Comparison of ENCODE assay signal across 13 cellular contexts in the genomic region with DNA sequence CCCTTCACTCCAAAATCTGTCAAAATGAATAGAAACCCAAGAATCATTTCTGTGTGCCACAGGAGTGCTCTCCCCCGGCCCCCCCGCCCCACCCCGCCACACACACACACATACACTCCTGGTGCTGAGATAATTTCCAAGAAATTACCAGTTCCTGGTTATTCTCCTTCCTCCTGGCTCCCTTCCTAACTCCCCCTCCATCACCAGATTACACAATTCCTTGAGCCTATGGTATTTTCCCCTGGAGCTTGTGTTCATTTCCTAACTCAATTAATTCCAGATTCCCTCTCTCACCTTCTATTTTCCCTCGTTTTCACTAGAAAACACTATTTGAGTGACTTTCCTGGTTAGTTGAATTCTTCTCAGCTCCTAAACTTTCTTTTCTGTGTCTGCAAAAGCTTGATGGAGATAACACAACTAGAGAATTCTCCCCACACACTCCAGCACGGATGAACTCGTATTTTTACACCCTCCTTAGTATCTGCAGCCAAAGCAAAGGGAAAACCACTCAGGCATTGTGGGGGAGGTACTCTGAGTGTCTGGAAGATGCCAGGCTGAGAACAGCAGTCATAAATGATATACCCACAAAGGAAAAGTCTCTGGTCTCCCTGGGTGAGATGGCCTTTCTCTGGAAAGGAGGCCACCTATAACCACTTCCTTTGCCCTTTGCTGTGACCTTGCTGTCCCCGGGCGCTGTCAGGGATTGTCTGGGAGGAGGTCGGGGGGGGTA. TPM values are rescaled to one million over a fixed set of nuclear protein-coding genes. Genes with fewer than 3 reads are reported as not detected.
DNase-seq lines count a peak whose midpoint lies in the region; ATAC-seq and TF ChIP-seq lines count a peak whose summit lies in the region.
"Had no signal": no experiment of that assay in that cellular context is flagged by ENCODE, and none has a peak within 500 bp of the region (broad histone marks: within the 10 kb centered on the region; RNA-seq: fewer than 3 reads in every experiment).

No MANE protein-coding gene starts in this region.

- no peak for TF ChIP-seq POLR2A in breast epithelium (IDR thresholded peaks at IDR 0.05)

- DNase-seq in GM23248 (peak; percentile 45), breast epithelium (ENCODE audit: low spot score in 2 of 2) (peak in 1 of 2 donors; percentile 49), lung (ENCODE audit: low spot score) (peak; percentile 49), thoracic aorta (ENCODE audit: low spot score) (no peak), DMS53 treated with DMSO at 0.1 percent for 48 hours (lab: John Stamatoyannopoulos, UW; ENCODE audit: unreplicated experiment) (no peak), mesenchymal stem cell (no peak), SK-N-SH (no peak)
- DNase-seq: activated CD4-positive, alpha-beta memory T cell treated with anti-CD3 and anti-CD28 coated beads, Interleukin-2, amount 10 ng/mL, durations not matched to agents 7 days and 5 days; activated T-cell treated with anti-CD3 and anti-CD28 coated beads, Interleukin-2, amount 50 U/mL, for 48 hours; CD4-positive, alpha-beta T cell; effector CD8-positive, alpha-beta T cell; mesendoderm; stimulated activated naive CD8-positive, alpha-beta T cell treated with anti-CD3 and anti-CD28 coated beads, Interleukin-15, Interleukin-2, amounts not matched to agents 100 U/mL and 50 U/mL, for 24 hours had no signal

- H3K9me2 ChIP-seq in GM23248 (ENCODE audit: insufficient read depth) (no peaks in the 10 kb centered on the region), SK-N-SH (no peaks in the 10 kb centered on the region)

- TF ChIP-seq CTCF in breast epithelium (IDR thresholded peaks at IDR 0.05): no peak
- TF ChIP-seq CTCF in lung (IDR thresholded peaks at IDR 0.05; ENCODE audit: control extremely low read depth, extremely low read depth): no peak
- TF ChIP-seq CTCF in thoracic aorta (IDR thresholded peaks at IDR 0.05): no peak
- TF ChIP-seq CTCF in SK-N-SH (IDR thresholded peaks at IDR 0.05): no peak

- no peaks in the 10 kb centered on the region for H3K79me2 ChIP-seq in GM23248 (ENCODE audit: insufficient read depth)
- no peaks in the 10 kb centered on the region for H3K79me2 ChIP-seq in SK-N-SH (ENCODE audit: insufficient read depth)

- peaks cover 50% of the 10 kb centered on the region for H3K27me3 ChIP-seq in GM23248 (replicated peaks; ENCODE audit: insufficient read depth)
- no peaks in the 10 kb centered on the region for H3K27me3 ChIP-seq in breast epithelium
- H3K27me3 ChIP-seq in lung (ENCODE audit: control insufficient read depth, insufficient read depth): no peaks in the 10 kb centered on the region
- no peaks in the 10 kb centered on the region for H3K27me3 ChIP-seq in thoracic aorta (replicated peaks; ENCODE audit: insufficient read depth)
- H3K27me3 ChIP-seq in mesenchymal stem cell (ENCODE audit: control insufficient read depth in 1 of 2, insufficient read depth in 1 of 2, low read length in 2 of 2): peaks cover 56 to 57% of the 10 kb centered on the region in 2 experiments
- peaks cover 61% of the 10 kb centered on the region for H3K27me3 ChIP-seq in SK-N-SH (ENCODE audit: insufficient read depth)

- H3F3A ChIP-seq in GM23248 (ENCODE audit: insufficient read depth): no peaks in the 10 kb centered on the region
- no peaks in the 10 kb centered on the region for H3F3A ChIP-seq in SK-N-SH (replicated peaks; ENCODE audit: insufficient read depth)

- H2BK5ac ChIP-seq in mesenchymal stem cell (ENCODE audit: low read depth, low read length, poor library complexity, severe bottlenecking): no peak overlapping the region

- intact Hi-C loops in breast epithelium (cut with DNase I; ENCODE audit: low total_unique reads): no loop called here

- H4K20me1 ChIP-seq in GM23248 (ENCODE audit: insufficient read depth) (no peaks in the 10 kb centered on the region), SK-N-SH (ENCODE audit: insufficient read depth) (no peaks in the 10 kb centered on the region)

- no peak overlapping the region for H3K23ac ChIP-seq in mesenchymal stem cell (ENCODE audit: low read length in 2 of 2)

- no peak for ATAC-seq in lung (ENCODE audit: insufficient read depth, low FRiP score)
- ATAC-seq in thoracic aorta (ENCODE audit: insufficient number of reproducible peaks, low FRiP score, low read depth): no peak
- ATAC-seq: stimulated activated naive CD8-positive, alpha-beta T cell treated with anti-CD3 and anti-CD28 coated beads, Interleukin-15, Interleukin-2, amounts not matched to agents 100 U/mL and 50 U/mL, for 24 hours had no signal

- no peak for TF ChIP-seq EP300 in SK-N-SH (IDR thresholded peaks at IDR 0.05; ENCODE audit: borderline replicate concordance in 1 of 2, low read depth in 1 of 2, low read length in 1 of 2)

- no peak overlapping the region for H2AFZ ChIP-seq in GM23248
- no peak overlapping the region for H2AFZ ChIP-seq in mesenchymal stem cell (ENCODE audit: low read depth, low read length)
- no peak overlapping the region for H2AFZ ChIP-seq in SK-N-SH (ENCODE audit: low read depth)

- H3K27ac ChIP-seq in GM23248 (no peak overlapping the region), breast epithelium (peak overlapping the region; percentile 84 to 90), lung (ENCODE audit: low read depth in 1 of 2, low read length in 1 of 2) (peak overlapping the region in 1 of 2 donors; percentile 2), thoracic aorta (peak overlapping the region; percentile 41 to 60), mesenchymal stem cell (ENCODE audit: low read length, poor library complexity, severe bottlenecking) (no peak overlapping the region), SK-N-SH (ENCODE audit: low read depth in 2 of 2, low read length in 1 of 2) (no peak overlapping the region)

- no peak overlapping the region for H3K14ac ChIP-seq in mesenchymal stem cell (ENCODE audit: low read length in 2 of 2)

- H3K9me3 ChIP-seq in GM23248 (ENCODE audit: low read depth): no peaks in the 10 kb centered on the region
- H3K9me3 ChIP-seq in breast epithelium: no peaks in the 10 kb centered on the region
- no peaks in the 10 kb centered on the region for H3K9me3 ChIP-seq in lung (ENCODE audit: control insufficient read depth in 2 of 2, insufficient read depth in 1 of 2, low read length in 1 of 2)
- H3K9me3 ChIP-seq in thoracic aorta: no peaks in the 10 kb centered on the region
- no peaks in the 10 kb centered on the region for H3K9me3 ChIP-seq in mesenchymal stem cell (ENCODE audit: control insufficient read depth, low read length)
- H3K9me3 ChIP-seq in SK-N-SH: no peaks in the 10 kb centered on the region

- H3K79me1 ChIP-seq in mesenchymal stem cell (replicated peaks; ENCODE audit: low read length, poor library complexity, severe bottlenecking): no peaks in the 10 kb centered on the region

- CTCF ChIA-PET in SK-N-SH (lab: Yijun Ruan, JAX): no interaction called here

- no peak overlapping the region for H4K91ac ChIP-seq in mesenchymal stem cell (ENCODE audit: low read length)

- no peak overlapping the region for H4K8ac ChIP-seq in mesenchymal stem cell (ENCODE audit: low read length)

- TF ChIP-seq RAD21 in SK-N-SH (IDR thresholded peaks at IDR 0.05; ENCODE audit: low read length): no peak

- H3K4me2 ChIP-seq in GM23248 (ENCODE audit: unreplicated experiment) (no peak overlapping the region), mesenchymal stem cell (ENCODE audit: low read length, poor library complexity, severe bottlenecking) (no peak overlapping the region), SK-N-SH (no peak overlapping the region)

- H3K4me3 ChIP-seq in GM23248 (no peak overlapping the region), breast epithelium (peak overlapping the region in 2 of 3 donors; percentile 65 to 91), lung (no peak overlapping the region), thoracic aorta (no peak overlapping the region), mesenchymal stem cell (ENCODE audit: insufficient read depth in 1 of 2, low read depth in 1 of 2, low read length in 2 of 2) (no peak overlapping the region), SK-N-SH (ENCODE audit: low read depth in 2 of 2, low read length in 1 of 2) (no peak overlapping the region)

- POLR2A ChIA-PET in SK-N-SH (lab: Yijun Ruan, JAX): no interaction called here

- H2AK5ac ChIP-seq in mesenchymal stem cell (ENCODE audit: low read length, severe bottlenecking): no peak overlapping the region

- H3K36me3 ChIP-seq in GM23248 (ENCODE audit: low read depth): no peaks in the 10 kb centered on the region
- no peaks in the 10 kb centered on the region for H3K36me3 ChIP-seq in breast epithelium
- no peaks in the 10 kb centered on the region for H3K36me3 ChIP-seq in lung (ENCODE audit: control insufficient read depth in 2 of 2, insufficient read depth in 2 of 2, low read length in 2 of 2)
- H3K36me3 ChIP-seq in thoracic aorta: no peaks in the 10 kb centered on the region
- no peaks in the 10 kb centered on the region for H3K36me3 ChIP-seq in mesenchymal stem cell (ENCODE audit: control insufficient read depth in 1 of 2, insufficient read depth in 2 of 2, low read depth in 1 of 2, low read length in 2 of 2)
- no peaks in the 10 kb centered on the region for H3K36me3 ChIP-seq in SK-N-SH (replicated peaks in 1 of 2; ENCODE audit: control insufficient read depth in 1 of 2, insufficient read depth in 2 of 2, low read length in 1 of 2)

- no peak overlapping the region for H2BK15ac ChIP-seq in mesenchymal stem cell (ENCODE audit: low read depth, poor library complexity, severe bottlenecking)

- H3K9ac ChIP-seq in GM23248 (no peak overlapping the region), mesenchymal stem cell (ENCODE audit: low read length) (no peak overlapping the region), SK-N-SH (no peak overlapping the region)

- in situ Hi-C loops in GM23248 (cut with MboI): loop anchor here (25.0 kb wide), 1 partner anchor 573 kb away; no protein-coding TSS in a partner anchor

- H3K4ac ChIP-seq in mesenchymal stem cell (ENCODE audit: low read depth in 1 of 2, low read length in 2 of 2): no peak overlapping the region

- no peak overlapping the region for H2BK120ac ChIP-seq in mesenchymal stem cell (ENCODE audit: low read depth, low read length)

- 11 to 22% methylated on average over 6 to 9 of the region's 9 CpGs for WGBS in GM23248 (ENCODE audit: low coverage in 1 of 2, low lambda C conversion rate in 2 of 2, missing lambda C conversion rate in 2 of 2), 2 experiments
- WGBS in lung, 2 donors: 46 to 83% methylated on average over 9 of the region's 9 CpGs
- WGBS in mesenchymal stem cell: 63% methylated on average over 9 of the region's 9 CpGs
- WGBS in SK-N-SH (ENCODE audit: low lambda C conversion rate): 0% methylated on average over 8 of the region's 9 CpGs

- no peak overlapping the region for H3K18ac ChIP-seq in mesenchymal stem cell (ENCODE audit: low read depth in 1 of 2, low read length in 2 of 2)

- no peaks in the 10 kb centered on the region for H3K4me1 ChIP-seq in GM23248 (ENCODE audit: insufficient read depth)
- H3K4me1 ChIP-seq in breast epithelium: peaks cover 0 to 8% of the 10 kb centered on the region in 2 donors
- H3K4me1 ChIP-seq in lung (ENCODE audit: control insufficient read depth in 2 of 2, insufficient read depth in 2 of 2, low read length in 2 of 2): peaks cover 0 to 2% of the 10 kb centered on the region in 2 donors
- H3K4me1 ChIP-seq in thoracic aorta (ENCODE audit: control insufficient read depth in 1 of 2, low read depth in 2 of 2): peaks cover 4 to 23% of the 10 kb centered on the region in 2 donors
- peaks cover 11% of the 10 kb centered on the region for H3K4me1 ChIP-seq in mesenchymal stem cell (ENCODE audit: control insufficient read depth, insufficient read depth, low read depth, low read length)
- H3K4me1 ChIP-seq in SK-N-SH (ENCODE audit: control insufficient read depth in 1 of 2, insufficient read depth in 2 of 2, low read depth in 1 of 2, low read length in 1 of 2): no peaks in the 10 kb centered on the region; a peak in 1 of 4 replicates

- H2BK12ac ChIP-seq in mesenchymal stem cell (ENCODE audit: low read length in 2 of 2): no peak overlapping the region

RNA-seq across cellular contexts. Expression of a gene that starts 1.9 kb away (rescaled TPM):
- total RNA-seq in GM23248 (2014; rRNA removed; shearing (Covaris generic)): not detected in 2 replicates
- polyA plus RNA-seq in GM23248 (2016; fragmentation: Nextera tagmentation; extraction: Ambion mirVana) (not detected in 2 replicates), lung (1 to 10 TPM; 1.9 to 5.0 TPM), SK-N-SH (2012; rRNA removed) (not detected in 2 replicates)
- total RNA-seq in breast epithelium (10 to 100 TPM in 1 of 3 donors, 1 to 10 TPM in 2; 4.9 to 12.3 (median 5.9) TPM), lung (1 to 10 TPM; 6.6 to 8.4 TPM), thoracic aorta (10 to 100 TPM in 1 of 2 donors, 1 to 10 TPM in 1; 8.3 to 31.4 TPM)
- polyA plus RNA-seq in mesenchymal stem cell (2013, experiment 1 of 2): 0.08 TPM
- polyA plus RNA-seq in mesenchymal stem cell (2013, experiment 2 of 2): 0.14 TPM
- not detected in 2 replicates for polyA plus RNA-seq in SK-N-SH (2012; cell fraction: cytosol; rRNA removed)
- not detected in 2 replicates for polyA plus RNA-seq in SK-N-SH (2012; cell fraction: nucleus; rRNA removed)
- total RNA-seq: activated CD4-positive, alpha-beta memory T cell treated with anti-CD3 and anti-CD28 coated beads, Interleukin-2, amount 10 ng/mL, durations not matched to agents 7 days and 5 days; CD4-positive, alpha-beta T cell had no signal

Comparison
In these comparisons a context has a peak if more than half of its experiments do, and no peak if none do; other contexts are left out.
1. DNase-seq: peak in GM23248 (single experiment) and lung (single experiment); none in thoracic aorta (single experiment), DMS53 treated with DMSO at 0.1 percent for 48 hours (single experiment), mesenchymal stem cell (single experiment) and SK-N-SH (single experiment).
2. H3K27ac ChIP-seq: peak in breast epithelium (2 of 2) and thoracic aorta (2 of 2); none in GM23248 (single experiment), mesenchymal stem cell (single experiment) and SK-N-SH (0 of 2).
3. H3K4me3 ChIP-seq: peak in breast epithelium (2 of 3); none in GM23248 (single experiment), lung (single experiment), thoracic aorta (single experiment), mesenchymal stem cell (0 of 2) and SK-N-SH (0 of 2).